ENCODE assay signal across 8 cellular contexts in the genomic region with DNA sequence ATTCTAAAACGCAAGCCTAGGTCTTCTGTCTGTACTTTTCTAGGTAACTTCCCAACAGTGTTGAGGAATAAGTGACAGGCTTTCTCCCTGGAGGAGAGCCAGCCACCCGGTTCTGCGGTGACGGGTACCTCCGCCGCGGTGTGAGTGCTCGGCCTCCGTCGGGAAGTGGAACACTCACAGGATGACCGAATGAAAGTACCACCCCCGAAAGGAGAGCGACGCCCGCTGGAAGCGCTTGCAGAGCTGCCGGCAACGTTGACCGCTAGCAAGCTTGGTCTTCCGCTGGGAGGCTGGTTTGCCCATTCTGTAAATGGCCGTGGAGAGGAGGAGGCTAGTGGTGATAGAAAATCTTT. TPM values are rescaled to one million over a fixed set of nuclear protein-coding genes. Genes with fewer than 3 reads are reported as not detected.
A peak's percentile ranks its signal among the peaks of the same experiment; 100 is the strongest.
DNase-seq lines count a peak whose midpoint lies in the region; ATAC-seq and TF ChIP-seq lines count a peak whose summit lies in the region.

No MANE protein-coding gene starts in this region.

- TF ChIP-seq EP300 in gastroesophageal sphincter (IDR thresholded peaks at IDR 0.05) = no peak

- peaks cover 8% of the 10 kb centered on the region for H3K36me3 ChIP-seq in BLaER1
- H3K36me3 ChIP-seq in gastroesophageal sphincter = peaks cover 0 to 12% of the 10 kb centered on the region in 2 donors
- H3K36me3 ChIP-seq in vagina = no peaks in the 10 kb centered on the region

- H3K27me3 ChIP-seq in BLaER1 (no peaks in the 10 kb centered on the region), gastroesophageal sphincter (no peaks in the 10 kb centered on the region), vagina (no peaks in the 10 kb centered on the region)

- H3K9me3 Mint-ChIP-seq in IgD-negative memory B cell = no peaks in the 10 kb centered on the region
- H3K9me3 Mint-ChIP-seq in activated T-helper 2 cell treated with anti-CD3 and anti-CD28 coated beads, Interferon-gamma antibody, Interleukin-2, Interleukin-4, amounts not matched to agents 10 μg/mL and 5 μg/mL and 100 μg/mL, durations not matched to agents 14 hours and 24 hours and 36 hours = no peaks in the 10 kb centered on the region

- peak overlapping the region; percentile 80 for H3K9ac ChIP-seq in BLaER1

- intact Hi-C loops in activated T-helper 2 cell treated with anti-CD3 and anti-CD28 coated beads, Interferon-gamma antibody, Interleukin-2, Interleukin-4, amounts not matched to agents 10 μg/mL and 5 μg/mL and 100 μg/mL, durations not matched to agents 14 hours and 24 hours and 36 hours (cut with micrococcal nuclease) = loop anchor here (1.0 kb wide), 1 partner anchor 56 kb away; no protein-coding TSS in a partner anchor
- intact Hi-C loops in vagina (cut with DNase I) = loop anchor here (5.0 to 10.0 kb wide), 2 partner anchors 341 to 563 kb away; no protein-coding TSS in a partner anchor

- no peaks in the 10 kb centered on the region for H4K20me1 ChIP-seq in BLaER1

- TF ChIP-seq POLR2A in gastroesophageal sphincter (IDR thresholded peaks at IDR 0.05) (peak in 1 of 2 donors; percentile 18), vagina (IDR thresholded peaks at IDR 0.05) (no peak)

- peak overlapping the region; percentile 24 to 96 (median 81) for H3K27ac Mint-ChIP-seq in IgD-negative memory B cell
- H3K27ac Mint-ChIP-seq in activated T-helper 2 cell treated with anti-CD3 and anti-CD28 coated beads, Interferon-gamma antibody, Interleukin-2, Interleukin-4, amounts not matched to agents 10 μg/mL and 5 μg/mL and 100 μg/mL, durations not matched to agents 14 hours and 24 hours and 36 hours = peak overlapping the region; percentile 80

- peak in 1 of 4 experiments; percentile 52 for TF ChIP-seq CTCF in gastroesophageal sphincter (IDR thresholded peaks at IDR 0.05)
- TF ChIP-seq CTCF in vagina (IDR thresholded peaks at IDR 0.05) = peak in 1 of 3 experiments; percentile 8

- H3K4me2 ChIP-seq in BLaER1 = peak overlapping the region; percentile 91

- H3K4me3 ChIP-seq in BLaER1 = peak overlapping the region; percentile 73
- H3K4me3 ChIP-seq in gastroesophageal sphincter = peak overlapping the region; percentile 81 to 82
- peak overlapping the region; percentile 65 to 87 for H3K4me3 ChIP-seq in vagina

- H3K9me3 ChIP-seq in BLaER1 (no peaks in the 10 kb centered on the region), gastroesophageal sphincter (no peaks in the 10 kb centered on the region), vagina (no peaks in the 10 kb centered on the region)

- H3K4me3 Mint-ChIP-seq in IgD-negative memory B cell = peak overlapping the region; percentile 94 to 100 (median 96)
- peak overlapping the region; percentile 93 for H3K4me3 Mint-ChIP-seq in activated T-helper 2 cell treated with anti-CD3 and anti-CD28 coated beads, Interferon-gamma antibody, Interleukin-2, Interleukin-4, amounts not matched to agents 10 μg/mL and 5 μg/mL and 100 μg/mL, durations not matched to agents 14 hours and 24 hours and 36 hours (ENCODE audit: low read depth)

- peaks cover 14% of the 10 kb centered on the region for H3K27me3 Mint-ChIP-seq in IgD-negative memory B cell
- peaks cover 16% of the 10 kb centered on the region for H3K27me3 Mint-ChIP-seq in activated T-helper 2 cell treated with anti-CD3 and anti-CD28 coated beads, Interferon-gamma antibody, Interleukin-2, Interleukin-4, amounts not matched to agents 10 μg/mL and 5 μg/mL and 100 μg/mL, durations not matched to agents 14 hours and 24 hours and 36 hours (ENCODE audit: low read depth)

- ATAC-seq in GM21381 (IDR thresholded peaks at IDR 0.05; ENCODE audit: unreplicated experiment) (peak; percentile 21), gastroesophageal sphincter (peak; percentile 68), HG02981 (IDR thresholded peaks at IDR 0.05; ENCODE audit: unreplicated experiment) (no peak)

- H3K36me3 Mint-ChIP-seq in IgD-negative memory B cell = no peaks in the 10 kb centered on the region
- peaks cover 10% of the 10 kb centered on the region for H3K36me3 Mint-ChIP-seq in activated T-helper 2 cell treated with anti-CD3 and anti-CD28 coated beads, Interferon-gamma antibody, Interleukin-2, Interleukin-4, amounts not matched to agents 10 μg/mL and 5 μg/mL and 100 μg/mL, durations not matched to agents 14 hours and 24 hours and 36 hours (ENCODE audit: low read depth)

- peaks cover 18% of the 10 kb centered on the region for H3K4me1 ChIP-seq in BLaER1
- peaks cover 6 to 26% (median 8%) of the 10 kb centered on the region in 3 donors for H3K4me1 ChIP-seq in gastroesophageal sphincter
- peaks cover 24% of the 10 kb centered on the region for H3K4me1 ChIP-seq in vagina

- peak; percentile 21 for DNase-seq in activated T-helper 2 cell treated with anti-CD3 and anti-CD28 coated beads, Interferon-gamma antibody, Interleukin-2, Interleukin-4, amounts not matched to agents 10 μg/mL and 5 μg/mL and 100 μg/mL, durations not matched to agents 14 hours and 24 hours and 36 hours (ENCODE audit: low spot score)
- DNase-seq in non-pigmented ciliary epithelial cell (ENCODE audit: low read depth) (peak; percentile 54), vagina (ENCODE audit: extremely low spot score in 2 of 2) (no peak)

- peaks cover 10 to 28% (median 16%) of the 10 kb centered on the region in 3 donors for H3K4me1 Mint-ChIP-seq in IgD-negative memory B cell
- peaks cover 36% of the 10 kb centered on the region for H3K4me1 Mint-ChIP-seq in activated T-helper 2 cell treated with anti-CD3 and anti-CD28 coated beads, Interferon-gamma antibody, Interleukin-2, Interleukin-4, amounts not matched to agents 10 μg/mL and 5 μg/mL and 100 μg/mL, durations not matched to agents 14 hours and 24 hours and 36 hours (ENCODE audit: low read depth)

- 0% methylated on average over 10 of the region's 21 CpGs; no CpG with 5 or more reads in 1 of the 2 donors for WGBS in gastroesophageal sphincter (ENCODE audit: low coverage in 1 of 2), 2 donors

- H3K27ac ChIP-seq in BLaER1 (peak overlapping the region; percentile 70), gastroesophageal sphincter (peak overlapping the region; percentile 88 to 94 (median 90)), vagina (peak overlapping the region; percentile 89)

RNA-seq across cellular contexts. Expression of a gene that starts 0.6 kb away (rescaled TPM):
- polyA plus RNA-seq in IgD-negative memory B cell = 14.5 TPM
- total RNA-seq in activated T-helper 2 cell treated with anti-CD3 and anti-CD28 coated beads, Interferon-gamma antibody, Interleukin-2, Interleukin-4, amounts not matched to agents 10 μg/mL and 5 μg/mL and 100 μg/mL, durations not matched to agents 14 hours and 24 hours and 36 hours = 11.8 and 11.9 TPM in 2 replicates
- total RNA-seq in gastroesophageal sphincter (1 to 10 TPM; 6.6 to 8.4 (median 7.6) TPM), vagina (6.1 TPM)

RNA-seq across cellular contexts. Expression of a gene that starts 57.1 kb away (rescaled TPM):
- polyA plus RNA-seq in IgD-negative memory B cell = 13.5 TPM
- 7.8 and 8.4 TPM in 2 replicates for total RNA-seq in activated T-helper 2 cell treated with anti-CD3 and anti-CD28 coated beads, Interferon-gamma antibody, Interleukin-2, Interleukin-4, amounts not matched to agents 10 μg/mL and 5 μg/mL and 100 μg/mL, durations not matched to agents 14 hours and 24 hours and 36 hours
- total RNA-seq in gastroesophageal sphincter (10 to 100 TPM in 1 of 4 donors, 1 to 10 TPM in 3; 7.3 to 14.4 (median 8.1) TPM), vagina (15.2 TPM)

Comparison
In these comparisons a context has a peak if more than half of its experiments do, and no peak if none do; other contexts are left out.
1. DNase-seq: peak in activated T-helper 2 cell treated with anti-CD3 and anti-CD28 coated beads, Interferon-gamma antibody, Interleukin-2, Interleukin-4, amounts not matched to agents 10 μg/mL and 5 μg/mL and 100 μg/mL, durations not matched to agents 14 hours and 24 hours and 36 hours (single experiment) and non-pigmented ciliary epithelial cell (single experiment); none in vagina (0 of 2).
2. Peak in every context shown above with its lines, with median percentiles within 50 percentile points of each other: H3K27ac ChIP-seq and H3K4me3 ChIP-seq.